1 cellular context compared by ENCODE assay signal in the genomic region with DNA sequence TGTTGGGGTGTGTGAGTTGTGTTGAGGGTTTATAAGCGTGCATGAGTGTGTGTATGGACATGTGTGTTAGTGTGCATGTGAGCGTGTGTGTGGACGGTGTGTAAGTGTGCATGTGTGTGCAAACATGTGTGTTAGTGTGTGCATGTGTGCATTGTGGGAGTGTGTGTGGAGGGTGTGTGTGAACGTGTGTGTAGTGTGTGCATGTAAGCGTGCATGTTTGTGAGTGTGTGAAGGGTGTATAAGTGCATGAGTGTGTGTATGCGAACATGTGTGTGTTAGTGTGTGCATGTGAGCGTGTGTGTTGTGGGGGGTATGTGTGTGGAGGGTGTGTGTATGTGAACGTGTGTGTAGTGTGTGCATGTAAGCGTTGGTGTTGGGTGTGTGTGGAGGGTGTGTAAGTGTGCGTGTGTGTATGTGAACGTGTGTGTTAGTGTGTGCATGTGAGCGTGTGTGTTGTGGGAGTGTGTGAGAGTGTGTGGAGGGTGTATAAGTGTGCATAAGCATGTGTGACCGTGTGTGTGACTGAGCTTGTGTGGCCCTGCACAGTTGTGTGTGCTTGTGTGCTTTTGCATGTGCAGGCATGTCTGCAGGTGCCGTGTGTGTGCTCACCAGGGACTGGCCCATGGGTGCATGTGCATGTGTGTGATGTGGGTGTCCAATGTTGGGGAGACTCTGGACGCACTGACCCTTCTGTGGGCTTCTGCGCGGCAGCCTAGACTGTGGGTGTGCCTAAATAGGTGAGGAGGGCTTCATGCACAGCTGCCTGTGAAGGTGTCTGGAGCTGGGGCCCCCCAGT.
TF ChIP-seq lines count a peak whose summit lies in the region.

No MANE protein-coding gene starts in this region.

TF ChIP-seq in HepG2, 621 proteins besides CTCF, POLR2A, EP300 and RAD21 (continued from another document):
- no peak for TF ChIP-seq NFYB (CRISPR knock-in tag; IDR thresholded peaks at IDR 0.05)
- TF ChIP-seq ZNF468 (CRISPR knock-in tag; IDR thresholded peaks at IDR 0.05), result no peak
- TF ChIP-seq WIZ (CRISPR knock-in tag; IDR thresholded peaks at IDR 0.05), result no peak
- no peak for TF ChIP-seq IKZF4 (CRISPR knock-in tag; IDR thresholded peaks at IDR 0.05; ENCODE audit: borderline replicate concordance, low read depth, not compliant biosample characterization)
- TF ChIP-seq ZC3H13 (CRISPR knock-in tag; IDR thresholded peaks at IDR 0.05), result no peak
- TF ChIP-seq DR1 (CRISPR knock-in tag; IDR thresholded peaks at IDR 0.05), result no peak
- TF ChIP-seq, protein P1, sequence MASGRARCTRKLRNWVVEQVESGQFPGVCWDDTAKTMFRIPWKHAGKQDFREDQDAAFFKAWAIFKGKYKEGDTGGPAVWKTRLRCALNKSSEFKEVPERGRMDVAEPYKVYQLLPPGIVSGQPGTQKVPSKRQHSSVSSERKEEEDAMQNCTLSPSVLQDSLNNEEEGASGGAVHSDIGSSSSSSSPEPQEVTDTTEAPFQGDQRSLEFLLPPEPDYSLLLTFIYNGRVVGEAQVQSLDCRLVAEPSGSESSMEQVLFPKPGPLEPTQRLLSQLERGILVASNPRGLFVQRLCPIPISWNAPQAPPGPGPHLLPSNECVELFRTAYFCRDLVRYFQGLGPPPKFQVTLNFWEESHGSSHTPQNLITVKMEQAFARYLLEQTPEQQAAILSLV (CRISPR knock-in tag; IDR thresholded peaks at IDR 0.05; ENCODE audit: borderline replicate concordance), result no peak
- no peak for TF ChIP-seq ZNF3 (CRISPR knock-in tag; IDR thresholded peaks at IDR 0.05)
- 0 out of 2 replicates have a peak, but pooled peaks have one; percentile 10 for TF ChIP-seq RAD51 (IDR thresholded peaks at IDR 0.05; ENCODE audit: borderline replicate concordance)
- TF ChIP-seq THYN1 (CRISPR knock-in tag; IDR thresholded peaks at IDR 0.05; ENCODE audit: borderline replicate concordance, low read depth), result no peak
- TF ChIP-seq RARA (CRISPR knock-in tag; IDR thresholded peaks at IDR 0.05), result no peak
- TF ChIP-seq, protein P2, sequence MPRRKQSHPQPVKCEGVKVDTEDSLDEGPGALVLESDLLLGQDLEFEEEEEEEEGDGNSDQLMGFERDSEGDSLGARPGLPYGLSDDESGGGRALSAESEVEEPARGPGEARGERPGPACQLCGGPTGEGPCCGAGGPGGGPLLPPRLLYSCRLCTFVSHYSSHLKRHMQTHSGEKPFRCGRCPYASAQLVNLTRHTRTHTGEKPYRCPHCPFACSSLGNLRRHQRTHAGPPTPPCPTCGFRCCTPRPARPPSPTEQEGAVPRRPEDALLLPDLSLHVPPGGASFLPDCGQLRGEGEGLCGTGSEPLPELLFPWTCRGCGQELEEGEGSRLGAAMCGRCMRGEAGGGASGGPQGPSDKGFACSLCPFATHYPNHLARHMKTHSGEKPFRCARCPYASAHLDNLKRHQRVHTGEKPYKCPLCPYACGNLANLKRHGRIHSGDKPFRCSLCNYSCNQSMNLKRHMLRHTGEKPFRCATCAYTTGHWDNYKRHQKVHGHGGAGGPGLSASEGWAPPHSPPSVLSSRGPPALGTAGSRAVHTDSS (CRISPR knock-in tag; conservative IDR thresholded peaks at IDR 0.05), result no peak
- 0 out of 2 replicates have a peak, but pooled peaks have one; percentile 27 for TF ChIP-seq NFRKB (IDR thresholded peaks at IDR 0.05)
- no peak for TF ChIP-seq HIVEP1 (CRISPR knock-in tag; IDR thresholded peaks at IDR 0.05)
- TF ChIP-seq MNT (IDR thresholded peaks at IDR 0.05), result peak; percentile 67
- 0 out of 2 replicates have a peak, but pooled peaks have one; percentile 22 for TF ChIP-seq FOXA1 (IDR thresholded peaks at IDR 0.05)
- no peak for TF ChIP-seq FOXA1 (CRISPR knock-in tag; IDR thresholded peaks at IDR 0.05)
- no peak for TF ChIP-seq ZNF605 (CRISPR knock-in tag; IDR thresholded peaks at IDR 0.05)
- TF ChIP-seq ZC3H4 (CRISPR knock-in tag; IDR thresholded peaks at IDR 0.05; ENCODE audit: borderline replicate concordance), result no peak
- no peak for TF ChIP-seq KLF9 (CRISPR knock-in tag; IDR thresholded peaks at IDR 0.05; ENCODE audit: low read depth)
- TF ChIP-seq TFE3 (CRISPR knock-in tag; IDR thresholded peaks at IDR 0.05), result no peak
- TF ChIP-seq ZNF282 (IDR thresholded peaks at IDR 0.05; ENCODE audit: partially characterized antibody), result peak; percentile 72
TF ChIP-seq in HepG2: peak in this region for 7.
